1 cellular context compared by ENCODE assay signal in the genomic region with DNA sequence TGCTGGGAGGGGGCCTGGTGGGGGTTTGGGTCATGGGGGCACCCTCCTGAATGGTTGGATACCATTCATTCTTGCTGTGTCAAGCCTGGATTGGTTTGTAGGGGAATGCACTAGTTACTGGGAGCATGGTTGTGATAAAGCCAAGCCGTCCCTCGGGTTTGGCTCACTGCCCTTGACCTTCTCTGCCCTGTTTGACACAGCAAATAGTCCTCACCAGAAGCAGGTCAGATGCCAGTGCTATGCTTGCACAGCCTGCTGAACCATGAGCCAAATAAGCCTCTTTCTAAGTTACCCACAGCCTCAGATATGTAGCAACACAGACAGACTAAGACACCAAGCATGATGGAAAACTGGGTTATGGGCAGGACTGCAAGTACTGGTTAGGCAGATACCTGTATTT.
A peak's percentile ranks its signal among the peaks of the same experiment; 100 is the strongest.
TF ChIP-seq lines count a peak whose summit lies in the region.

No MANE protein-coding gene starts in this region.

TF ChIP-seq in HepG2, 621 proteins besides CTCF, POLR2A, EP300 and RAD21 (continued from another document and continues in another):
- TF ChIP-seq, protein P1, sequence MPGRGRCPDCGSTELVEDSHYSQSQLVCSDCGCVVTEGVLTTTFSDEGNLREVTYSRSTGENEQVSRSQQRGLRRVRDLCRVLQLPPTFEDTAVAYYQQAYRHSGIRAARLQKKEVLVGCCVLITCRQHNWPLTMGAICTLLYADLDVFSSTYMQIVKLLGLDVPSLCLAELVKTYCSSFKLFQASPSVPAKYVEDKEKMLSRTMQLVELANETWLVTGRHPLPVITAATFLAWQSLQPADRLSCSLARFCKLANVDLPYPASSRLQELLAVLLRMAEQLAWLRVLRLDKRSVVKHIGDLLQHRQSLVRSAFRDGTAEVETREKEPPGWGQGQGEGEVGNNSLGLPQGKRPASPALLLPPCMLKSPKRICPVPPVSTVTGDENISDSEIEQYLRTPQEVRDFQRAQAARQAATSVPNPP (CRISPR knock-in tag; IDR thresholded peaks at IDR 0.05) = no peak
- TF ChIP-seq, protein P2, sequence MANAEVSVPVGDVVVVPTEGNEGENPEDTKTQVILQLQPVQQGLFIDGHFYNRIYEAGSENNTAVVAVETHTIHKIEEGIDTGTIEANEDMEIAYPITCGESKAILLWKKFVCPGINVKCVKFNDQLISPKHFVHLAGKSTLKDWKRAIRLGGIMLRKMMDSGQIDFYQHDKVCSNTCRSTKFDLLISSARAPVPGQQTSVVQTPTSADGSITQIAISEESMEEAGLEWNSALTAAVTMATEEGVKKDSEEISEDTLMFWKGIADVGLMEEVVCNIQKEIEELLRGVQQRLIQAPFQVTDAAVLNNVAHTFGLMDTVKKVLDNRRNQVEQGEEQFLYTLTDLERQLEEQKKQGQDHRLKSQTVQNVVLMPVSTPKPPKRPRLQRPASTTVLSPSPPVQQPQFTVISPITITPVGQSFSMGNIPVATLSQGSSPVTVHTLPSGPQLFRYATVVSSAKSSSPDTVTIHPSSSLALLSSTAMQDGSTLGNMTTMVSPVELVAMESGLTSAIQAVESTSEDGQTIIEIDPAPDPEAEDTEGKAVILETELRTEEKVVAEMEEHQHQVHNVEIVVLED (CRISPR knock-in tag; IDR thresholded peaks at IDR 0.05; ENCODE audit: borderline replicate concordance) = no peak
- TF ChIP-seq RBFOX2 (IDR thresholded peaks at IDR 0.05; ENCODE audit: low read depth, low read length) = no peak
- TF ChIP-seq, protein P3, sequence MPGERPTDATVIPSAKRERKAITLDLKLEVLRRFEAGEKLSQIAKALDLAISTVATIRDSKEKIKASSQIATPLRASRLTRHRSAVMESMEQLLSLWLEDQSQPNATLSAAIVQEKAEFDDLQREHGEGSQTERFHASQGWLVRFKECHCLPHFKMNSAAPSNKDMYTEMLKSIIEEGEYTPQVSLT (CRISPR knock-in tag; IDR thresholded peaks at IDR 0.05; ENCODE audit: borderline replicate concordance, low read depth) = no peak
- no peak for TF ChIP-seq XBP1 (CRISPR knock-in tag; IDR thresholded peaks at IDR 0.05)
- TF ChIP-seq CEBPB (IDR thresholded peaks at IDR 0.05; ENCODE audit: borderline replicate concordance, low read depth, low read length) = peak; percentile 88
- TF ChIP-seq MEIS2 (CRISPR knock-in tag; IDR thresholded peaks at IDR 0.05) = no peak
- TF ChIP-seq ZNF34 (CRISPR knock-in tag; IDR thresholded peaks at IDR 0.05; ENCODE audit: borderline replicate concordance) = no peak
- peak; percentile 35 for TF ChIP-seq STAG1 (CRISPR knock-in tag; IDR thresholded peaks at IDR 0.05)
- TF ChIP-seq ZNF432 (CRISPR knock-in tag; IDR thresholded peaks at IDR 0.05; ENCODE audit: borderline replicate concordance) = no peak
- peak; percentile 93 for TF ChIP-seq BCL6 (CRISPR knock-in tag; IDR thresholded peaks at IDR 0.05)
- no peak for TF ChIP-seq MED8 (CRISPR knock-in tag; IDR thresholded peaks at IDR 0.05; ENCODE audit: insufficient replicate concordance)
- no peak for TF ChIP-seq ZNF850 (CRISPR knock-in tag; conservative IDR thresholded peaks at IDR 0.05)
- no peak for TF ChIP-seq POLR2AphosphoS2 (IDR thresholded peaks at IDR 0.05; ENCODE audit: low read depth, low read length)
- 0 out of 2 replicates have a peak, but pooled peaks have one; percentile 35 for TF ChIP-seq TOPORS (CRISPR knock-in tag; IDR thresholded peaks at IDR 0.05)
- peak; percentile 80 for TF ChIP-seq MED1 (CRISPR knock-in tag; IDR thresholded peaks at IDR 0.05)
- TF ChIP-seq CBX5 (CRISPR knock-in tag; IDR thresholded peaks at IDR 0.05; ENCODE audit: borderline replicate concordance) = peak; percentile 39; the same call in 1 of the 2 replicates
- TF ChIP-seq, protein P4, sequence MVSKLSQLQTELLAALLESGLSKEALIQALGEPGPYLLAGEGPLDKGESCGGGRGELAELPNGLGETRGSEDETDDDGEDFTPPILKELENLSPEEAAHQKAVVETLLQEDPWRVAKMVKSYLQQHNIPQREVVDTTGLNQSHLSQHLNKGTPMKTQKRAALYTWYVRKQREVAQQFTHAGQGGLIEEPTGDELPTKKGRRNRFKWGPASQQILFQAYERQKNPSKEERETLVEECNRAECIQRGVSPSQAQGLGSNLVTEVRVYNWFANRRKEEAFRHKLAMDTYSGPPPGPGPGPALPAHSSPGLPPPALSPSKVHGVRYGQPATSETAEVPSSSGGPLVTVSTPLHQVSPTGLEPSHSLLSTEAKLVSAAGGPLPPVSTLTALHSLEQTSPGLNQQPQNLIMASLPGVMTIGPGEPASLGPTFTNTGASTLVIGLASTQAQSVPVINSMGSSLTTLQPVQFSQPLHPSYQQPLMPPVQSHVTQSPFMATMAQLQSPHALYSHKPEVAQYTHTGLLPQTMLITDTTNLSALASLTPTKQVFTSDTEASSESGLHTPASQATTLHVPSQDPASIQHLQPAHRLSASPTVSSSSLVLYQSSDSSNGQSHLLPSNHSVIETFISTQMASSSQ (IDR thresholded peaks at IDR 0.05; ENCODE audit: low read depth) = no peak
- TF ChIP-seq, protein P4 (CRISPR knock-in tag; IDR thresholded peaks at IDR 0.05; ENCODE audit: borderline replicate concordance) = no peak
- peak; percentile 70; the same call in 1 of the 3 replicates for TF ChIP-seq MXI1 (IDR thresholded peaks at IDR 0.05; ENCODE audit: borderline replicate concordance, low read depth, low read length)
- TF ChIP-seq ONECUT2 (CRISPR knock-in tag; IDR thresholded peaks at IDR 0.05) = no peak
- TF ChIP-seq, protein P5, sequence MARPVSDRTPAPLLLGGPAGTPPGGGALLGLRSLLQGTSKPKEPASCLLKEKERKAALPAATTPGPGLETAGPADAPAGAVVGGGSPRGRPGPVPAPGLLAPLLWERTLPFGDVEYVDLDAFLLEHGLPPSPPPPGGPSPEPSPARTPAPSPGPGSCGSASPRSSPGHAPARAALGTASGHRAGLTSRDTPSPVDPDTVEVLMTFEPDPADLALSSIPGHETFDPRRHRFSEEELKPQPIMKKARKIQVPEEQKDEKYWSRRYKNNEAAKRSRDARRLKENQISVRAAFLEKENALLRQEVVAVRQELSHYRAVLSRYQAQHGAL (CRISPR knock-in tag; IDR thresholded peaks at IDR 0.05; ENCODE audit: not compliant biosample characterization) = no peak
- no peak for TF ChIP-seq ZNF816 (CRISPR knock-in tag; IDR thresholded peaks at IDR 0.05; ENCODE audit: borderline replicate concordance)
- TF ChIP-seq ZKSCAN8 (CRISPR knock-in tag; IDR thresholded peaks at IDR 0.05; ENCODE audit: borderline replicate concordance) = no peak
- TF ChIP-seq, protein P6, sequence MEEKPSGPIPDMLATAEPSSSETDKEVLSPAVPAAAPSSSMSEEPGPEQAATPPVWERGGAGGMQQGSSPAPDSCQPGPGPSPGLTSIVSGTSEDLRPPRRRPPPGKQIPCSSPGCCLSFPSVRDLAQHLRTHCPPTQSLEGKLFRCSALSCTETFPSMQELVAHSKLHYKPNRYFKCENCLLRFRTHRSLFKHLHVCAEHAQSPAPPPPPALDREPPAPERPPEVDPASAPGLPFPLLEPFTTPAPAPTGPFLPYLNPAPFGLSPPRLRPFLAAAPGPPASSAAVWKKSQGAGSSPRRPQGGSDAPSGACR (CRISPR knock-in tag; IDR thresholded peaks at IDR 0.05) = no peak
- TF ChIP-seq, protein P7, sequence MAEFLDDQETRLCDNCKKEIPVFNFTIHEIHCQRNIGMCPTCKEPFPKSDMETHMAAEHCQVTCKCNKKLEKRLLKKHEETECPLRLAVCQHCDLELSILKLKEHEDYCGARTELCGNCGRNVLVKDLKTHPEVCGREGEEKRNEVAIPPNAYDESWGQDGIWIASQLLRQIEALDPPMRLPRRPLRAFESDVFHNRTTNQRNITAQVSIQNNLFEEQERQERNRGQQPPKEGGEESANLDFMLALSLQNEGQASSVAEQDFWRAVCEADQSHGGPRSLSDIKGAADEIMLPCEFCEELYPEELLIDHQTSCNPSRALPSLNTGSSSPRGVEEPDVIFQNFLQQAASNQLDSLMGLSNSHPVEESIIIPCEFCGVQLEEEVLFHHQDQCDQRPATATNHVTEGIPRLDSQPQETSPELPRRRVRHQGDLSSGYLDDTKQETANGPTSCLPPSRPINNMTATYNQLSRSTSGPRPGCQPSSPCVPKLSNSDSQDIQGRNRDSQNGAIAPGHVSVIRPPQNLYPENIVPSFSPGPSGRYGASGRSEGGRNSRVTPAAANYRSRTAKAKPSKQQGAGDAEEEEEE (CRISPR knock-in tag; IDR thresholded peaks at IDR 0.05; ENCODE audit: borderline replicate concordance) = no peak
- TF ChIP-seq HOXD1 (CRISPR knock-in tag; IDR thresholded peaks at IDR 0.05) = no peak
- TF ChIP-seq, protein P8, sequence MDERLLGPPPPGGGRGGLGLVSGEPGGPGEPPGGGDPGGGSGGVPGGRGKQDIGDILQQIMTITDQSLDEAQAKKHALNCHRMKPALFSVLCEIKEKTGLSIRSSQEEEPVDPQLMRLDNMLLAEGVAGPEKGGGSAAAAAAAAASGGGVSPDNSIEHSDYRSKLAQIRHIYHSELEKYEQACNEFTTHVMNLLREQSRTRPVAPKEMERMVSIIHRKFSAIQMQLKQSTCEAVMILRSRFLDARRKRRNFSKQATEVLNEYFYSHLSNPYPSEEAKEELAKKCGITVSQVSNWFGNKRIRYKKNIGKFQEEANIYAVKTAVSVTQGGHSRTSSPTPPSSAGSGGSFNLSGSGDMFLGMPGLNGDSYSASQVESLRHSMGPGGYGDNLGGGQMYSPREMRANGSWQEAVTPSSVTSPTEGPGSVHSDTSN (CRISPR knock-in tag; IDR thresholded peaks at IDR 0.05) = no peak
- TF ChIP-seq, protein P9, sequence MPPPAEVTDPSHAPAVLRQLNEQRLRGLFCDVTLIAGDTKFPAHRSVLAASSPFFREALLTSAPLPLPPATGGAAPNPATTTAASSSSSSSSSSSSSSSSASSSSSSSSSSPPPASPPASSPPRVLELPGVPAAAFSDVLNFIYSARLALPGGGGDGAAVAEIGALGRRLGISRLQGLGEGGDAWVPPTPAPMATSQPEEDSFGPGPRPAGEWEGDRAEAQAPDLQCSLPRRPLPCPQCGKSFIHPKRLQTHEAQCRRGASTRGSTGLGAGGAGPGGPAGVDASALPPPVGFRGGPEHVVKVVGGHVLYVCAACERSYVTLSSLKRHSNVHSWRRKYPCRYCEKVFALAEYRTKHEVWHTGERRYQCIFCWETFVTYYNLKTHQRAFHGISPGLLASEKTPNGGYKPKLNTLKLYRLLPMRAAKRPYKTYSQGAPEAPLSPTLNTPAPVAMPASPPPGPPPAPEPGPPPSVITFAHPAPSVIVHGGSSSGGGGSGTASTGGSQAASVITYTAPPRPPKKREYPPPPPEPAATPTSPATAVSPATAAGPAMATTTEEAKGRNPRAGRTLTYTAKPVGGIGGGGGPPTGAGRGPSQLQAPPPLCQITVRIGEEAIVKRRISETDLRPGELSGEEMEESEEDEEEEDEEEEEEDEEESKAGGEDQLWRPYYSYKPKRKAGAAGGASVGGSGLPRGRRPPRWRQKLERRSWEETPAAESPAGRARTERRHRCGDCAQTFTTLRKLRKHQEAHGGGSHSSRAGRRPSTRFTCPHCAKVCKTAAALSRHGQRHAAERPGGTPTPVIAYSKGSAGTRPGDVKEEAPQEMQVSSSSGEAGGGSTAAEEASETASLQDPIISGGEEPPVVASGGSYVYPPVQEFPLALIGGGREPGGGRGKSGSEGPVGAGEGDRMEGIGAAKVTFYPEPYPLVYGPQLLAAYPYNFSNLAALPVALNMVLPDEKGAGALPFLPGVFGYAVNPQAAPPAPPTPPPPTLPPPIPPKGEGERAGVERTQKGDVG (CRISPR knock-in tag; IDR thresholded peaks at IDR 0.05; ENCODE audit: borderline replicate concordance) = no peak
- TF ChIP-seq, protein P10, sequence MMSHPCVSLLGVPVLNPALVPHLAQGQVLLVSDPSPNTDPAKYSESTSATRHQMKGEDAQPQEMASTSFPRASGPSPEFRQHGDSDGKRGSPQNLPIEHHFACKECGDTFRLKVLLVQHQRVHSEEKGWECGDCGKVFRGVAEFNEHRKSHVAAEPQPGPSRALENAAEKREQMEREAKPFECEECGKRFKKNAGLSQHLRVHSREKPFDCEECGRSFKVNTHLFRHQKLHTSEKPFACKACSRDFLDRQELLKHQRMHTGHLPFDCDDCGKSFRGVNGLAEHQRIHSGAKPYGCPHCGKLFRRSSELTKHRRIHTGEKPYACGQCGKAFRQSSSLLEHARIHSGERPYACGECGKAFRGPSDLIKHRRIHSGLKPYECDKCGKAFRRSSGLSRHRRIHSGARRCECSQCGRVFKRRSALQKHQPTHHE (CRISPR knock-in tag; IDR thresholded peaks at IDR 0.05; ENCODE audit: borderline replicate concordance) = no peak
- TF ChIP-seq ZNF431 (CRISPR knock-in tag; IDR thresholded peaks at IDR 0.05; ENCODE audit: borderline replicate concordance, low read depth) = 0 out of 2 replicates have a peak, but pooled peaks have one; percentile 57
